Comparison of ENCODE assay signal across 9 cellular contexts in genomic region chr5:126965061-126965475, GRCh38.
DNase-seq lines count a peak whose midpoint lies in the region; ATAC-seq, FAIRE-seq and TF ChIP-seq lines count a peak whose summit lies in the region.
"Had no signal": no experiment of that assay in that cellular context is flagged by ENCODE, and none has a peak within 500 bp of the region (broad histone marks: within the 10 kb centered on the region; RNA-seq: fewer than 3 reads in every experiment).

No MANE protein-coding gene starts in this region.

- no peak overlapping the region for H3K4me3 Mint-ChIP-seq in naive thymus-derived CD8-positive, alpha-beta T cell
- H3K4me3 Mint-ChIP-seq: activated naive CD4-positive, alpha-beta T cell treated with anti-CD3 and anti-CD28 coated beads, Interleukin-2, amount 50 U/mL, for 24 hours had no signal

- DNase-seq in GM04504 (ENCODE audit: low read depth): peak; percentile 54
- peak; percentile 91 for DNase-seq in RCC 7860 (ENCODE audit: low spot score)
- peak; percentile 38 for DNase-seq in medulla oblongata (ENCODE audit: extremely low spot score)
- DNase-seq in GM13976 (ENCODE audit: low spot score): no peak
- DNase-seq in naive thymus-derived CD8-positive, alpha-beta T cell: no peak
- no peak for DNase-seq in transverse colon

- peak; percentile 50 for ATAC-seq in HG02642 (IDR thresholded peaks at IDR 0.05; ENCODE audit: poor library complexity, unreplicated experiment)
- ATAC-seq in GM19452 (IDR thresholded peaks at IDR 0.05; ENCODE audit: unreplicated experiment): no peak
- no peak for ATAC-seq in naive thymus-derived CD8-positive, alpha-beta T cell

- in situ Hi-C loops in GM13976 (cut with MboI; ENCODE audit: low sequenced_read_pairs, unreplicated experiment) (no loop called here), transverse colon (cut with MboI; ENCODE audit: low pct_ligation_motif_present in 1 of 4, low pct_unique_long_range_greater_than_20kb in 1 of 4, low sequenced_read_pairs in 3 of 4) (no loop called here)

- no peaks in the 10 kb centered on the region for H3K9me3 ChIP-seq in transverse colon

- no peak for TF ChIP-seq EP300 in transverse colon (IDR thresholded peaks at IDR 0.05; ENCODE audit: low read depth)

- no peaks in the 10 kb centered on the region for H3K4me1 ChIP-seq in transverse colon

- TF ChIP-seq CTCF in GM13976 (IDR thresholded peaks at IDR 0.05; ENCODE audit: borderline replicate concordance, control extremely low read depth, extremely low read depth, insufficient read depth, missing control alignments): no peak
- TF ChIP-seq CTCF in transverse colon (IDR thresholded peaks at IDR 0.05): no peak

- H3K36me3 ChIP-seq in transverse colon: no peaks in the 10 kb centered on the region

- WGBS in transverse colon (ENCODE audit: low coverage in 1 of 2), 2 donors: 45 to 52% methylated on average over 2 of the region's 2 CpGs

- no peak for TF ChIP-seq POLR2A in transverse colon (IDR thresholded peaks at IDR 0.05)

- no peaks in the 10 kb centered on the region for H3K27me3 ChIP-seq in transverse colon

- H3K9me3 Mint-ChIP-seq in naive thymus-derived CD8-positive, alpha-beta T cell: no peaks in the 10 kb centered on the region
- H3K9me3 Mint-ChIP-seq: activated naive CD4-positive, alpha-beta T cell treated with anti-CD3 and anti-CD28 coated beads, Interleukin-2, amount 50 U/mL, for 24 hours had no signal

- H3K36me3 Mint-ChIP-seq in naive thymus-derived CD8-positive, alpha-beta T cell: peaks cover 0 to 3% (median 0%) of the 10 kb centered on the region in 3 donors
- H3K36me3 Mint-ChIP-seq: activated naive CD4-positive, alpha-beta T cell treated with anti-CD3 and anti-CD28 coated beads, Interleukin-2, amount 50 U/mL, for 24 hours had no signal

- peaks cover 0 to 34% (median 0%) of the 10 kb centered on the region in 4 donors for H3K4me1 Mint-ChIP-seq in naive thymus-derived CD8-positive, alpha-beta T cell

- no peak overlapping the region for H3K27ac Mint-ChIP-seq in naive thymus-derived CD8-positive, alpha-beta T cell
- H3K27ac Mint-ChIP-seq: activated naive CD4-positive, alpha-beta T cell treated with anti-CD3 and anti-CD28 coated beads, Interleukin-2, amount 50 U/mL, for 24 hours had no signal

- POLR2A ChIA-PET in naive thymus-derived CD8-positive, alpha-beta T cell (lab: Charles Lee): no interaction called here

- FAIRE-seq in RCC 7860 (lab: Jason Lieb, UNC): peak; percentile 85

- intact Hi-C loops in transverse colon (cut with DNase I; ENCODE audit: low total_unique reads): no loop called here

- H3K27me3 Mint-ChIP-seq in naive thymus-derived CD8-positive, alpha-beta T cell: no peaks in the 10 kb centered on the region
- H3K27me3 Mint-ChIP-seq: activated naive CD4-positive, alpha-beta T cell treated with anti-CD3 and anti-CD28 coated beads, Interleukin-2, amount 50 U/mL, for 24 hours had no signal

- H3K4me3 ChIP-seq in transverse colon: no peak overlapping the region

- no peak overlapping the region for H3K27ac ChIP-seq in transverse colon

Comparison
In these comparisons a context has a peak if more than half of its experiments do, and no peak if none do; other contexts are left out.
1. DNase-seq: peak in GM04504 (single experiment), RCC 7860 (single experiment) and medulla oblongata (single experiment); none in GM13976 (single experiment), naive thymus-derived CD8-positive, alpha-beta T cell (0 of 10) and transverse colon (single experiment).